13 cellular contexts compared by ENCODE assay signal in genomic region chr17:19264681-19265080, GRCh38. TPM values are rescaled to one million over a fixed set of nuclear protein-coding genes. Genes with fewer than 3 reads are reported as not detected.
DNase-seq lines count a peak whose midpoint lies in the region; TF ChIP-seq lines count a peak whose summit lies in the region.
"Had no signal": no experiment of that assay in that cellular context is flagged by ENCODE, and none has a peak within 500 bp of the region (broad histone marks: within the 10 kb centered on the region; RNA-seq: fewer than 3 reads in every experiment).

No MANE protein-coding gene starts in this region.

- no peak overlapping the region for H3K27ac ChIP-seq in BLaER1 treated with 17β-estradiol and CSF1 and Interleukin-3, amounts not matched to agents 10 nM and 100 nM
- H3K27ac ChIP-seq in VCaP (peak overlapping the region; percentile 5; the same call in 1 of the 2 replicates), left ventricle myocardium inferior (replicated peaks) (peak overlapping the region; percentile 69), rectal smooth muscle tissue (ENCODE audit: low read depth, low read length) (peak overlapping the region; percentile 94)

- H4K20me1 ChIP-seq in BLaER1 treated with 17β-estradiol and CSF1 and Interleukin-3, amounts not matched to agents 10 nM and 100 nM, result peaks cover 0 to 25% (median 6%) of the 10 kb centered on the region in 11 experiments; a peak in 8 of 22 replicates

- peak overlapping the region in 8 of 11 experiments; percentile 5 to 50 (median 24); a peak in 6 of 22 replicates for H3K4me2 ChIP-seq in BLaER1 treated with 17β-estradiol and CSF1 and Interleukin-3, amounts not matched to agents 10 nM and 100 nM

- TF ChIP-seq POLR2A in lower leg skin (IDR thresholded peaks at IDR 0.05), result no peak

- no peak overlapping the region for H3K4me3 ChIP-seq in BLaER1 treated with 17β-estradiol and CSF1 and Interleukin-3, amounts not matched to agents 10 nM and 100 nM
- H3K4me3 ChIP-seq in left ventricle myocardium inferior (no peak overlapping the region), rectal smooth muscle tissue (ENCODE audit: low read length) (no peak overlapping the region), lower leg skin (ENCODE audit: low read depth, poor library complexity, severe bottlenecking) (no peak overlapping the region)

- TF ChIP-seq CTCF in VCaP (conservative IDR thresholded peaks at IDR 0.05), result no peak
- no peak for TF ChIP-seq CTCF in left ventricle myocardium inferior (IDR thresholded peaks at IDR 0.05; ENCODE audit: borderline replicate concordance)
- TF ChIP-seq CTCF in lower leg skin (IDR thresholded peaks at IDR 0.05), result no peak

- 42 to 48% methylated on average over 6 of the region's 6 CpGs for WGBS in lower leg skin, 2 donors

- H3K27me3 ChIP-seq in BLaER1 treated with 17β-estradiol and CSF1 and Interleukin-3, amounts not matched to agents 10 nM and 100 nM, result peaks cover 0 to 22% (median 9%) of the 10 kb centered on the region in 11 experiments; a peak in 9 of 22 replicates
- H3K27me3 ChIP-seq in left ventricle myocardium inferior (ENCODE audit: low read depth), result no peaks in the 10 kb centered on the region
- no peaks in the 10 kb centered on the region for H3K27me3 ChIP-seq in rectal smooth muscle tissue (ENCODE audit: control insufficient read depth, insufficient read depth, low read length)

- intact Hi-C loops in left ventricle myocardium inferior (cut with micrococcal nuclease), result no loop called here
- intact Hi-C loops in lower leg skin (cut with DNase I; ENCODE audit: low total_unique reads), result no loop called here

- DNase-seq in left ventricle myocardium inferior, result no peak
- DNase-seq in HUDEP-2 (lab: John Stamatoyannopoulos, UW; ENCODE audit: unreplicated experiment in 76 of 76), result no peak
- DNase-seq in activated CD8-positive, alpha-beta memory T cell treated with anti-CD3 and anti-CD28 coated beads, Interleukin-2, amount 50 U/mL, for 48 hours, result no peak
- DNase-seq in COLO829 (ENCODE audit: low spot score), result no peak
- no peak for DNase-seq in lower leg skin (ENCODE audit: low spot score in 2 of 2)
- DNase-seq: activated CD4-positive, alpha-beta memory T cell treated with anti-CD3 and anti-CD28 coated beads for 36 hours; cerebellar nuclear complex; naive B cell; NCI-H2227 treated with DMSO at 0.1 percent for 48 hours; T-helper 2 cell had no signal

- H3K9me3 ChIP-seq in BLaER1 treated with 17β-estradiol and CSF1 and Interleukin-3, amounts not matched to agents 10 nM and 100 nM (replicated peaks in 1 of 11), result no peaks in the 10 kb centered on the region
- no peaks in the 10 kb centered on the region for H3K9me3 ChIP-seq in left ventricle myocardium inferior (replicated peaks)

- H3K36me3 ChIP-seq in BLaER1 treated with 17β-estradiol and CSF1 and Interleukin-3, amounts not matched to agents 10 nM and 100 nM, result no peaks in the 10 kb centered on the region
- H3K36me3 ChIP-seq in left ventricle myocardium inferior (no peaks in the 10 kb centered on the region), rectal smooth muscle tissue (ENCODE audit: control insufficient read depth, insufficient read depth, low read length) (no peaks in the 10 kb centered on the region)

- H3K9ac ChIP-seq in BLaER1 treated with 17β-estradiol and CSF1 and Interleukin-3, amounts not matched to agents 10 nM and 100 nM, result no peak overlapping the region
- H3K9ac ChIP-seq in rectal smooth muscle tissue (ENCODE audit: low read length), result no peak overlapping the region

- H3K4me1 ChIP-seq in BLaER1 treated with 17β-estradiol and CSF1 and Interleukin-3, amounts not matched to agents 10 nM and 100 nM, result peaks cover 5 to 13% (median 8%) of the 10 kb centered on the region in 10 experiments; a peak in 18 of 20 replicates
- H3K4me1 ChIP-seq in left ventricle myocardium inferior (peaks cover 99% of the 10 kb centered on the region), rectal smooth muscle tissue (ENCODE audit: control insufficient read depth, insufficient read depth, low read length) (peaks cover 38% of the 10 kb centered on the region)

RNA-seq across cellular contexts. Expression of gene EPN2, which starts 27.5 kb away (rescaled TPM):
- total RNA-seq in left ventricle myocardium inferior, result 71.7 TPM
- 100 to 1,000 TPM in 2 of 4 donors, 10 to 100 TPM in 2; 69.4 to 251 (median 96.3) TPM for total RNA-seq in lower leg skin

Comparison
In these comparisons a context has a peak if more than half of its experiments do, and no peak if none do; other contexts are left out.
1. H3K27ac ChIP-seq: peak in VCaP (single experiment), left ventricle myocardium inferior (single experiment) and rectal smooth muscle tissue (single experiment); none in BLaER1 treated with 17β-estradiol and CSF1 and Interleukin-3, amounts not matched to agents 10 nM and 100 nM (0 of 11).